In genomic region chrX:132737743-132738142, GRCh38 we compare ENCODE assay signal across 12 cellular contexts.
A peak's percentile ranks its signal among the peaks of the same experiment; 100 is the strongest.
DNase-seq lines count a peak whose midpoint lies in the region; ATAC-seq and TF ChIP-seq lines count a peak whose summit lies in the region.
"Had no signal": no experiment of that assay in that cellular context is flagged by ENCODE, and none has a peak within 500 bp of the region (broad histone marks: within the 10 kb centered on the region; RNA-seq: fewer than 3 reads in every experiment).

No MANE protein-coding gene starts in this region.

- H3K27ac ChIP-seq in PC-9 (no peak overlapping the region), psoas muscle (no peak overlapping the region), tibial artery (no peak overlapping the region)
- H3K27ac ChIP-seq: heart right ventricle had no signal

- 21 to 32% (median 31%) methylated on average over 5 of the region's 5 CpGs for WGBS in psoas muscle, 3 donors

- no peak overlapping the region for H2AFZ ChIP-seq in PC-9

- intact Hi-C loops in PC-9 (cut with micrococcal nuclease; ENCODE audit: unreplicated experiment) (no loop called here), psoas muscle (cut with DNase I) (no loop called here), tibial artery (cut with DNase I; ENCODE audit: low total_unique reads) (no loop called here)

- DNase-seq in DMS 273 (lab: John Stamatoyannopoulos, UW; ENCODE audit: unreplicated experiment) (peak; percentile 73), PC-9 (peak; percentile 36 to 65), psoas muscle (no peak), NCI-H446 treated with DMSO at 0.1 percent for 48 hours (lab: John Stamatoyannopoulos, UW) (no peak), dedifferentiated amniotic fluid mesenchymal stem cell (ENCODE audit: extremely low spot score) (no peak), tibial artery (no peak), DMS79 (lab: John Stamatoyannopoulos, UW) (no peak)
- peak; percentile 25 for DNase-seq in activated gamma-delta T cell treated with anti-CD3 and anti-CD28 coated beads, Interleukin-2, amount 50 U/mL, for 16 hours (ENCODE audit: low read depth)
- DNase-seq: amniotic stem cell, C1 segment of cervical spinal cord, heart right ventricle, RPMI8226 had no signal

- peaks cover 28% of the 10 kb centered on the region for H3K4me1 ChIP-seq in PC-9 (replicated peaks; ENCODE audit: insufficient read depth)
- no peaks in the 10 kb centered on the region for H3K4me1 ChIP-seq in psoas muscle
- no peaks in the 10 kb centered on the region for H3K4me1 ChIP-seq in tibial artery
- H3K4me1 ChIP-seq: heart right ventricle had no signal

- no peaks in the 10 kb centered on the region for H3K79me2 ChIP-seq in PC-9 (ENCODE audit: low read depth)

- H3K9me2 ChIP-seq in PC-9 (ENCODE audit: insufficient read depth), result no peaks in the 10 kb centered on the region

- no TSS peak for BruUV-seq in PC-9 (replicated peaks; lab: Mats Ljungman, UMichigan)

- no peak for TF ChIP-seq CTCF in PC-9 (conservative IDR thresholded peaks at IDR 0.05)
- no peak for TF ChIP-seq CTCF in psoas muscle (IDR thresholded peaks at IDR 0.05)
- TF ChIP-seq CTCF in tibial artery (IDR thresholded peaks at IDR 0.05), result no peak

- H3K9me3 ChIP-seq in PC-9 (ENCODE audit: insufficient read depth, low read depth) (no peaks in the 10 kb centered on the region), psoas muscle (no peaks in the 10 kb centered on the region), tibial artery (no peaks in the 10 kb centered on the region)
- H3K9me3 ChIP-seq: heart right ventricle had no signal

- H4K20me1 ChIP-seq in PC-9 (ENCODE audit: insufficient read depth), result 0 out of 2 replicates have a peak, but pooled peaks cover 6% of the 10 kb centered on the region

- peaks cover 5% of the 10 kb centered on the region; the same call in 1 of the 2 replicates for H3F3A ChIP-seq in PC-9 (ENCODE audit: insufficient read depth, low read depth)

- H3K27me3 ChIP-seq in PC-9 (ENCODE audit: insufficient read depth, low read depth) (no peaks in the 10 kb centered on the region), psoas muscle (ENCODE audit: insufficient read depth in 3 of 3, low read length in 2 of 3) (peaks cover 0 to 24% (median 0%) of the 10 kb centered on the region in 3 donors), tibial artery (no peaks in the 10 kb centered on the region)

- CTCF ChIA-PET in PC-9 (lab: Charles Lee), result interaction anchor here (0.6 kb wide), 2 partner anchors 203 to 460 kb away, joined by 3 read pairs; no protein-coding TSS in a partner anchor

- peak overlapping the region; percentile 46 for H3K4me2 ChIP-seq in PC-9

- 0 out of 2 replicates have a peak, but pooled peaks cover 3% of the 10 kb centered on the region for H3K36me3 ChIP-seq in PC-9 (ENCODE audit: low read depth)
- H3K36me3 ChIP-seq in psoas muscle (ENCODE audit: insufficient read depth in 1 of 2, low read depth in 1 of 2), result no peaks in the 10 kb centered on the region
- no peaks in the 10 kb centered on the region for H3K36me3 ChIP-seq in tibial artery
- H3K36me3 ChIP-seq: heart right ventricle had no signal

- H3K4me3 ChIP-seq in PC-9 (no peak overlapping the region), psoas muscle (no peak overlapping the region), tibial artery (no peak overlapping the region)
- H3K4me3 ChIP-seq: heart right ventricle had no signal

- POLR2A ChIA-PET in PC-9 (lab: Charles Lee; ENCODE audit: unreplicated experiment), result interaction anchor here (0.7 kb wide), 1 partner anchor 1817 kb away, joined by 3 read pairs; no protein-coding TSS in a partner anchor

- ATAC-seq in psoas muscle, result peak; percentile 40 to 75 (median 61)

Comparison
In these comparisons a context has a peak if more than half of its experiments do, and no peak if none do; other contexts are left out.
1. DNase-seq: peak in DMS 273 (single experiment), PC-9 (2 of 2) and activated gamma-delta T cell treated with anti-CD3 and anti-CD28 coated beads, Interleukin-2, amount 50 U/mL, for 16 hours (single experiment); none in psoas muscle (0 of 2), NCI-H446 treated with DMSO at 0.1 percent for 48 hours (single experiment), dedifferentiated amniotic fluid mesenchymal stem cell (single experiment), tibial artery (0 of 2) and DMS79 (single experiment).